Comparison of ENCODE assay signal across 1 cellular context in the genomic region with DNA sequence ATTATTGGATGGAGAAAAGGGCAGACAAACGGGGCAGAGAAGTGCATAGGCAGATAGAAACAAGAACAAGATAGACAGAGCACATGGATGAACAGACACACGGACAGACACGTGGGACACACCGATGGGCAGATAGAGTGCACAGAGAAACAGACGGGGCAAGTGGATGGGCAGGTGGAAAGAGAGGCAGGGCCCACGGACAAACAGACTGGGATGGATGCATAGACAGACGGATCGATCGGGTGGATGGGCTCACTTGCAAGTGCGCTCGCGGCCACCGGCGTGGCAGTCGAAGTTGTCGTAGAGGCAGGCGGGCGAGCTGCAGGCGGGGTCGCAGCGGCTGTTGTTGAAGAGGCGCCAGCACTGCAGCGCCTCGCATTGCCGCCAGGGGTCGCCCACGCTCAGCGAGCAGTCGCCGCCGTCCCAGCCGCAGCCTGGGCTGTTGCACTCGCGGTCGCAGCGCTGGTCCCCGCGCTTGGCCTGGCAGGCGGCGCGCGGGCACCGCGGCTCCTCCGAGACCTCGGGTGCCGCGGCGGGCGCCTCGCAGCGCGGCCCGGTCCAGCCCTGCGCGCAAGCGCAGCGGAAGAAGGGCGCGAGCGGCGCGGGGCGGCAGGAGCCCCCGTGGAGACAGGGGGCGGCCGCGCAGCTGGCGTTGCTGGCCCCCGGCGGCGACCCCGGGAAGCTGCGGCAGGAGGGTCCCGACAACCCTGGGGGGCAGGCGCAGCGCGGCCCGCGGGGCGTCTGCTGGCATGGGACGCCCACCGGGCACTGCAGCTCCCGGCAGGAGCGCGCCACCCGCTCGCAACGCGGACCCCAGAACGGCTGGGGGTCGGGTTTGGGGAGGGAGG.
TF ChIP-seq lines count a peak whose summit lies in the region.

No MANE protein-coding gene starts in this region.

TF ChIP-seq in K562, 482 proteins besides CTCF, POLR2A, EP300 and RAD21 (continued from another document and continues in another):
- no peak for TF ChIP-seq ERF (CRISPR knock-in tag; IDR thresholded peaks at IDR 0.05)
- no peak for TF ChIP-seq POLR2AphosphoS2 (IDR thresholded peaks at IDR 0.05; ENCODE audit: low read length)
- no peak for TF ChIP-seq E2F3 (CRISPR knock-in tag; IDR thresholded peaks at IDR 0.05)
- no peak for TF ChIP-seq CBX8 (IDR thresholded peaks at IDR 0.05; ENCODE audit: borderline replicate concordance, extremely low read depth, low read depth, low read length, poor library complexity, severe bottlenecking)
- TF ChIP-seq CBFA2T3 (IDR thresholded peaks at IDR 0.05), result no peak
- TF ChIP-seq THRA (IDR thresholded peaks at IDR 0.05), result no peak
- no peak for TF ChIP-seq SIRT6 (IDR thresholded peaks at IDR 0.05; ENCODE audit: low read depth, low read length)
- no peak for TF ChIP-seq SAFB (IDR thresholded peaks at IDR 0.05; ENCODE audit: borderline replicate concordance, low read depth, low read length)
- TF ChIP-seq USF1 (CRISPR knock-in tag; IDR thresholded peaks at IDR 0.05), result peak; percentile 48
- TF ChIP-seq KAT7 (CRISPR knock-in tag; IDR thresholded peaks at IDR 0.05; ENCODE audit: borderline replicate concordance), result no peak
- peak; percentile 88 for TF ChIP-seq GATAD2B (IDR thresholded peaks at IDR 0.05; ENCODE audit: borderline replicate concordance)
- TF ChIP-seq ZMIZ1 (IDR thresholded peaks at IDR 0.05; ENCODE audit: low read depth in 2 of 2, low read length in 2 of 2), result 0 out of 4 replicates have a peak, but pooled peaks of 1 of the 2 experiments have one; percentile 30
- no peak for TF ChIP-seq KDM4B (IDR thresholded peaks at IDR 0.05; ENCODE audit: borderline replicate concordance in 2 of 2, low read depth in 1 of 2)
- TF ChIP-seq, protein P1, sequence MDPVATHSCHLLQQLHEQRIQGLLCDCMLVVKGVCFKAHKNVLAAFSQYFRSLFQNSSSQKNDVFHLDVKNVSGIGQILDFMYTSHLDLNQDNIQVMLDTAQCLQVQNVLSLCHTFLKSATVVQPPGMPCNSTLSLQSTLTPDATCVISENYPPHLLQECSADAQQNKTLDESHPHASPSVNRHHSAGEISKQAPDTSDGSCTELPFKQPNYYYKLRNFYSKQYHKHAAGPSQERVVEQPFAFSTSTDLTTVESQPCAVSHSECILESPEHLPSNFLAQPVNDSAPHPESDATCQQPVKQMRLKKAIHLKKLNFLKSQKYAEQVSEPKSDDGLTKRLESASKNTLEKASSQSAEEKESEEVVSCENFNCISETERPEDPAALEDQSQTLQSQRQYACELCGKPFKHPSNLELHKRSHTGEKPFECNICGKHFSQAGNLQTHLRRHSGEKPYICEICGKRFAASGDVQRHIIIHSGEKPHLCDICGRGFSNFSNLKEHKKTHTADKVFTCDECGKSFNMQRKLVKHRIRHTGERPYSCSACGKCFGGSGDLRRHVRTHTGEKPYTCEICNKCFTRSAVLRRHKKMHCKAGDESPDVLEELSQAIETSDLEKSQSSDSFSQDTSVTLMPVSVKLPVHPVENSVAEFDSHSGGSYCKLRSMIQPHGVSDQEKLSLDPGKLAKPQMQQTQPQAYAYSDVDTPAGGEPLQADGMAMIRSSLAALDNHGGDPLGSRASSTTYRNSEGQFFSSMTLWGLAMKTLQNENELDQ (CRISPR knock-in tag; IDR thresholded peaks at IDR 0.05; ENCODE audit: borderline replicate concordance), result no peak
- no peak for TF ChIP-seq NR0B1 (IDR thresholded peaks at IDR 0.05; ENCODE audit: partially characterized antibody)
- TF ChIP-seq CHCHD3 (CRISPR knock-in tag; IDR thresholded peaks at IDR 0.05), result no peak
- no peak for TF ChIP-seq PRPF4 (IDR thresholded peaks at IDR 0.05; ENCODE audit: insufficient read depth, low read depth, low read length, poor library complexity, severe bottlenecking)
- no peak for TF ChIP-seq CEBPG (CRISPR knock-in tag; IDR thresholded peaks at IDR 0.05)
- no peak for TF ChIP-seq CEBPG (tag; conservative IDR thresholded peaks at IDR 0.05 in 1 of 2, IDR thresholded peaks at IDR 0.05 in 1 of 2)
- TF ChIP-seq NCOA6 (IDR thresholded peaks at IDR 0.05), result no peak
- TF ChIP-seq MYBL2 (IDR thresholded peaks at IDR 0.05; ENCODE audit: low read depth), result no peak
- no peak for TF ChIP-seq MYBL2 (CRISPR knock-in tag; IDR thresholded peaks at IDR 0.05; ENCODE audit: borderline replicate concordance)
- no peak for TF ChIP-seq EZH2 (IDR thresholded peaks at IDR 0.05; ENCODE audit: borderline replicate concordance, low read depth, low read length)
- TF ChIP-seq SMARCE1 (IDR thresholded peaks at IDR 0.05), result no peak
- TF ChIP-seq, protein P2, sequence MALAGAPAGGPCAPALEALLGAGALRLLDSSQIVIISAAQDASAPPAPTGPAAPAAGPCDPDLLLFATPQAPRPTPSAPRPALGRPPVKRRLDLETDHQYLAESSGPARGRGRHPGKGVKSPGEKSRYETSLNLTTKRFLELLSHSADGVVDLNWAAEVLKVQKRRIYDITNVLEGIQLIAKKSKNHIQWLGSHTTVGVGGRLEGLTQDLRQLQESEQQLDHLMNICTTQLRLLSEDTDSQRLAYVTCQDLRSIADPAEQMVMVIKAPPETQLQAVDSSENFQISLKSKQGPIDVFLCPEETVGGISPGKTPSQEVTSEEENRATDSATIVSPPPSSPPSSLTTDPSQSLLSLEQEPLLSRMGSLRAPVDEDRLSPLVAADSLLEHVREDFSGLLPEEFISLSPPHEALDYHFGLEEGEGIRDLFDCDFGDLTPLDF (CRISPR knock-in tag; IDR thresholded peaks at IDR 0.05), result no peak
- TF ChIP-seq BRD9 (IDR thresholded peaks at IDR 0.05; ENCODE audit: low read depth, partially characterized antibody), result no peak
- TF ChIP-seq, protein P3, sequence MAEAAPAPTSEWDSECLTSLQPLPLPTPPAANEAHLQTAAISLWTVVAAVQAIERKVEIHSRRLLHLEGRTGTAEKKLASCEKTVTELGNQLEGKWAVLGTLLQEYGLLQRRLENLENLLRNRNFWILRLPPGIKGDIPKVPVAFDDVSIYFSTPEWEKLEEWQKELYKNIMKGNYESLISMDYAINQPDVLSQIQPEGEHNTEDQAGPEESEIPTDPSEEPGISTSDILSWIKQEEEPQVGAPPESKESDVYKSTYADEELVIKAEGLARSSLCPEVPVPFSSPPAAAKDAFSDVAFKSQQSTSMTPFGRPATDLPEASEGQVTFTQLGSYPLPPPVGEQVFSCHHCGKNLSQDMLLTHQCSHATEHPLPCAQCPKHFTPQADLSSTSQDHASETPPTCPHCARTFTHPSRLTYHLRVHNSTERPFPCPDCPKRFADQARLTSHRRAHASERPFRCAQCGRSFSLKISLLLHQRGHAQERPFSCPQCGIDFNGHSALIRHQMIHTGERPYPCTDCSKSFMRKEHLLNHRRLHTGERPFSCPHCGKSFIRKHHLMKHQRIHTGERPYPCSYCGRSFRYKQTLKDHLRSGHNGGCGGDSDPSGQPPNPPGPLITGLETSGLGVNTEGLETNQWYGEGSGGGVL (CRISPR knock-in tag; IDR thresholded peaks at IDR 0.05), result no peak
- TF ChIP-seq MAZ (CRISPR knock-in tag; conservative IDR thresholded peaks at IDR 0.05 in 1 of 2, IDR thresholded peaks at IDR 0.05 in 1 of 2), result no peak
- TF ChIP-seq ZNF12 (CRISPR knock-in tag; IDR thresholded peaks at IDR 0.05), result no peak
- no peak for TF ChIP-seq CAMTA2 (CRISPR knock-in tag; conservative IDR thresholded peaks at IDR 0.05)
- no peak for TF ChIP-seq ZNF23 (CRISPR knock-in tag; IDR thresholded peaks at IDR 0.05)
- TF ChIP-seq DIDO1 (tag; IDR thresholded peaks at IDR 0.05; ENCODE audit: low read depth), result no peak
- TF ChIP-seq ZNF212 (CRISPR knock-in tag; IDR thresholded peaks at IDR 0.05), result no peak
- TF ChIP-seq JUNB (CRISPR knock-in tag; conservative IDR thresholded peaks at IDR 0.05), result no peak
- no peak for TF ChIP-seq ZNF668 (CRISPR knock-in tag; IDR thresholded peaks at IDR 0.05)
- no peak for TF ChIP-seq ZNF778 (CRISPR knock-in tag; IDR thresholded peaks at IDR 0.05)
- no peak for TF ChIP-seq TCF7L2 (IDR thresholded peaks at IDR 0.05; ENCODE audit: low read depth, low read length)
- TF ChIP-seq, protein P4, sequence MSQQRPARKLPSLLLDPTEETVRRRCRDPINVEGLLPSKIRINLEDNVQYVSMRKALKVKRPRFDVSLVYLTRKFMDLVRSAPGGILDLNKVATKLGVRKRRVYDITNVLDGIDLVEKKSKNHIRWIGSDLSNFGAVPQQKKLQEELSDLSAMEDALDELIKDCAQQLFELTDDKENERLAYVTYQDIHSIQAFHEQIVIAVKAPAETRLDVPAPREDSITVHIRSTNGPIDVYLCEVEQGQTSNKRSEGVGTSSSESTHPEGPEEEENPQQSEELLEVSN (IDR thresholded peaks at IDR 0.05; ENCODE audit: borderline replicate concordance in 1 of 2, extremely low read depth in 1 of 2, insufficient read depth in 1 of 2, insufficient read length in 1 of 2, low read depth in 1 of 2, low read length in 1 of 2, poor library complexity in 1 of 2, severe bottlenecking in 1 of 2), result peak; percentile 65 to 74
- TF ChIP-seq, protein P5, sequence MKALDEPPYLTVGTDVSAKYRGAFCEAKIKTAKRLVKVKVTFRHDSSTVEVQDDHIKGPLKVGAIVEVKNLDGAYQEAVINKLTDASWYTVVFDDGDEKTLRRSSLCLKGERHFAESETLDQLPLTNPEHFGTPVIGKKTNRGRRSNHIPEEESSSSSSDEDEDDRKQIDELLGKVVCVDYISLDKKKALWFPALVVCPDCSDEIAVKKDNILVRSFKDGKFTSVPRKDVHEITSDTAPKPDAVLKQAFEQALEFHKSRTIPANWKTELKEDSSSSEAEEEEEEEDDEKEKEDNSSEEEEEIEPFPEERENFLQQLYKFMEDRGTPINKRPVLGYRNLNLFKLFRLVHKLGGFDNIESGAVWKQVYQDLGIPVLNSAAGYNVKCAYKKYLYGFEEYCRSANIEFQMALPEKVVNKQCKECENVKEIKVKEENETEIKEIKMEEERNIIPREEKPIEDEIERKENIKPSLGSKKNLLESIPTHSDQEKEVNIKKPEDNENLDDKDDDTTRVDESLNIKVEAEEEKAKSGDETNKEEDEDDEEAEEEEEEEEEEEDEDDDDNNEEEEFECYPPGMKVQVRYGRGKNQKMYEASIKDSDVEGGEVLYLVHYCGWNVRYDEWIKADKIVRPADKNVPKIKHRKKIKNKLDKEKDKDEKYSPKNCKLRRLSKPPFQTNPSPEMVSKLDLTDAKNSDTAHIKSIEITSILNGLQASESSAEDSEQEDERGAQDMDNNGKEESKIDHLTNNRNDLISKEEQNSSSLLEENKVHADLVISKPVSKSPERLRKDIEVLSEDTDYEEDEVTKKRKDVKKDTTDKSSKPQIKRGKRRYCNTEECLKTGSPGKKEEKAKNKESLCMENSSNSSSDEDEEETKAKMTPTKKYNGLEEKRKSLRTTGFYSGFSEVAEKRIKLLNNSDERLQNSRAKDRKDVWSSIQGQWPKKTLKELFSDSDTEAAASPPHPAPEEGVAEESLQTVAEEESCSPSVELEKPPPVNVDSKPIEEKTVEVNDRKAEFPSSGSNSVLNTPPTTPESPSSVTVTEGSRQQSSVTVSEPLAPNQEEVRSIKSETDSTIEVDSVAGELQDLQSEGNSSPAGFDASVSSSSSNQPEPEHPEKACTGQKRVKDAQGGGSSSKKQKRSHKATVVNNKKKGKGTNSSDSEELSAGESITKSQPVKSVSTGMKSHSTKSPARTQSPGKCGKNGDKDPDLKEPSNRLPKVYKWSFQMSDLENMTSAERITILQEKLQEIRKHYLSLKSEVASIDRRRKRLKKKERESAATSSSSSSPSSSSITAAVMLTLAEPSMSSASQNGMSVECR (CRISPR knock-in tag; IDR thresholded peaks at IDR 0.05), result no peak
